Comparison of ENCODE assay signal across 24 cellular contexts in genomic region chr17:73410586-73411329, GRCh38.
DNase-seq lines count a peak whose midpoint lies in the region; ATAC-seq, FAIRE-seq and TF ChIP-seq lines count a peak whose summit lies in the region.
"Had no signal": no experiment of that assay in that cellular context is flagged by ENCODE, and none has a peak within 500 bp of the region (broad histone marks: within the 10 kb centered on the region; RNA-seq: fewer than 3 reads in every experiment).

No MANE protein-coding gene starts in this region.

- CTCF ChIA-PET in HepG2 (lab: Yijun Ruan, JAX; ENCODE audit: low intra/inter-chr PET ratio, low total read pairs), result no interaction called here

- H3K4me1 ChIP-seq in HepG2 (ENCODE audit: insufficient read depth, low read length) (0 out of 2 replicates have a peak, but pooled peaks cover 6% of the 10 kb centered on the region), osteoblast (ENCODE audit: insufficient read depth, low read length) (no peaks in the 10 kb centered on the region), small intestine (ENCODE audit: control insufficient read depth in 2 of 2, insufficient read depth in 1 of 2, low read depth in 1 of 2, low read length in 1 of 2) (no peaks in the 10 kb centered on the region)
- H3K4me1 ChIP-seq: ascending aorta had no signal

- H4K20me1 ChIP-seq in HepG2 (ENCODE audit: insufficient read depth, low read length), result no peaks in the 10 kb centered on the region
- no peaks in the 10 kb centered on the region for H4K20me1 ChIP-seq in osteoblast (ENCODE audit: insufficient read depth, low read length)

- peak overlapping the region; percentile 26 for H3K4me3 Mint-ChIP-seq in type B pancreatic cell
- H3K4me3 Mint-ChIP-seq in immature natural killer cell, result no peak overlapping the region
- H3K4me3 Mint-ChIP-seq: activated CD8-positive, alpha-beta T cell treated with anti-CD3 and anti-CD28 coated beads for 36 hours; activated naive CD8-positive, alpha-beta T cell; mesothelial cell of epicardium; naive thymus-derived CD4-positive, alpha-beta T cell had no signal

- no peak overlapping the region for H3K9ac ChIP-seq in HepG2 (ENCODE audit: insufficient read depth, low read depth, low read length)

- H3K4me2 ChIP-seq in HepG2 (ENCODE audit: low read depth, low read length), result no peak overlapping the region
- no peak overlapping the region for H3K4me2 ChIP-seq in osteoblast (ENCODE audit: insufficient read depth, low read length)

- no TSS peak for BruUV-seq in HepG2 (replicated peaks; lab: Mats Ljungman, UMichigan)

- H3K4me3 ChIP-seq in HepG2 (replicated peaks in 1 of 3; ENCODE audit: insufficient read depth in 1 of 3, low read depth in 2 of 3, low read length in 3 of 3) (no peak overlapping the region), osteoblast (ENCODE audit: insufficient read depth, low read length) (no peak overlapping the region), small intestine (ENCODE audit: low read depth in 1 of 2, low read length in 2 of 2) (no peak overlapping the region)
- H3K4me3 ChIP-seq: ascending aorta had no signal

- FAIRE-seq in HepG2 (lab: Jason Lieb, UNC), result no peak
- FAIRE-seq in small intestine (lab: Jason Lieb, UNC), result no peak
- FAIRE-seq: GM12892 had no signal

- H3K4me1 Mint-ChIP-seq in type B pancreatic cell (ENCODE audit: unreplicated experiment), result peaks cover 16% of the 10 kb centered on the region
- H3K4me1 Mint-ChIP-seq in immature natural killer cell, result no peaks in the 10 kb centered on the region
- H3K4me1 Mint-ChIP-seq: mesothelial cell of epicardium; naive thymus-derived CD4-positive, alpha-beta T cell had no signal

- in situ Hi-C loops in HepG2 (cut with HindIII; ENCODE audit: extremely low pct_ligation_motif_present, low pct_unique_long_range_greater_than_20kb), result no loop called here

- POLR2A ChIA-PET in HepG2 (lab: Yijun Ruan, JAX), result no interaction called here

- no peaks in the 10 kb centered on the region for H3K36me3 ChIP-seq in HepG2 (replicated peaks in 1 of 2; ENCODE audit: control insufficient read depth in 1 of 2, insufficient read depth in 2 of 2, low read length in 2 of 2)
- no peaks in the 10 kb centered on the region for H3K36me3 ChIP-seq in osteoblast (ENCODE audit: insufficient read depth, low read length)
- no peaks in the 10 kb centered on the region for H3K36me3 ChIP-seq in small intestine (ENCODE audit: control insufficient read depth in 2 of 2, insufficient read depth in 2 of 2, low read length in 2 of 2)
- H3K36me3 ChIP-seq: ascending aorta had no signal

- no peak for TF ChIP-seq RAD21 in HepG2 (CRISPR knock-in tag; IDR thresholded peaks at IDR 0.05)

- peak; percentile 50 for ATAC-seq in HepG2
- ATAC-seq: activated CD8-positive, alpha-beta T cell treated with anti-CD3 and anti-CD28 coated beads for 36 hours; naive thymus-derived CD4-positive, alpha-beta T cell had no signal

- no peak overlapping the region for H2AFZ ChIP-seq in HepG2 (ENCODE audit: low read length)
- no peak overlapping the region for H2AFZ ChIP-seq in osteoblast (ENCODE audit: low read length)

- H3K27ac ChIP-seq in HepG2 (ENCODE audit: extremely low read length, insufficient read depth, low read length) (no peak overlapping the region), osteoblast (ENCODE audit: low read depth, low read length) (no peak overlapping the region), small intestine (ENCODE audit: low read depth in 1 of 2, low read length in 1 of 2) (no peak overlapping the region)

- 17% methylated on average over 10 of the region's 11 CpGs for WGBS in HepG2 (ENCODE audit: low lambda C conversion rate)
- 48 to 59% (median 53%) methylated on average over 11 of the region's 11 CpGs for WGBS in small intestine, 3 donors

- H3K27ac Mint-ChIP-seq in type B pancreatic cell (peak overlapping the region; percentile 63), immature natural killer cell (no peak overlapping the region)
- H3K27ac Mint-ChIP-seq: activated CD8-positive, alpha-beta T cell treated with anti-CD3 and anti-CD28 coated beads for 36 hours; activated naive CD8-positive, alpha-beta T cell; mesothelial cell of epicardium; naive thymus-derived CD4-positive, alpha-beta T cell had no signal

- DNase-seq in ecto neural progenitor cell (ENCODE audit: low spot score), result peak; percentile 81
- no peak for DNase-seq in HepG2 (ENCODE audit: low spot score)
- DNase-seq in osteoblast (ENCODE audit: insufficient read length, low spot score, missing footprints), result peak; percentile 48
- DNase-seq in type B pancreatic cell (ENCODE audit: extremely low spot score, unreplicated experiment), result no peak
- DNase-seq in small intestine, result no peak
- DNase-seq in immature natural killer cell, result no peak
- no peak for DNase-seq in RPMI8226
- DNase-seq: activated CD4-positive, alpha-beta T cell treated with anti-CD3 and anti-CD28 coated beads for 1 hour; activated CD8-positive, alpha-beta T cell treated with anti-CD3 and anti-CD28 coated beads for 36 hours; central memory CD4-positive, alpha-beta T cell; dermis blood vessel endothelial cell; EL; naive thymus-derived CD4-positive, alpha-beta T cell; NCI-H1092; NCI-H2029; NCI-H345; NCI-H748 treated with DMSO at 0.1 percent for 48 hours; stimulated activated CD4-positive, alpha-beta T cell treated with anti-CD3 and anti-CD28 coated beads, Interleukin-12 subunit alpha, Interleukin-12 subunit beta, amount 100 ng/mL, for 4 hours; stimulated activated CD4-positive, alpha-beta T cell treated with anti-CD3 and anti-CD28 coated beads, Interleukin-4, amount 100 ng/mL, for 24 hours; stimulated activated naive CD4-positive, alpha-beta T cell treated with Interleukin-2 at 50 U/mL for 16 hours had no signal

- TF ChIP-seq CTCF in HepG2 (CRISPR knock-in tag; IDR thresholded peaks at IDR 0.05), result no peak
- no peak for TF ChIP-seq CTCF in osteoblast (IDR thresholded peaks at IDR 0.05; ENCODE audit: extremely low read depth, low read depth, low read length)
- TF ChIP-seq CTCF in type B pancreatic cell (conservative IDR thresholded peaks at IDR 0.05), result no peak

- TF ChIP-seq EP300 in HepG2 (IDR thresholded peaks at IDR 0.05; ENCODE audit: low read depth in 2 of 2, low read length in 2 of 2) (no peak), HepG2 (CRISPR knock-in tag; IDR thresholded peaks at IDR 0.05; ENCODE audit: borderline replicate concordance) (no peak)

- no peak for TF ChIP-seq POLR2A in HepG2 (IDR thresholded peaks at IDR 0.05; ENCODE audit: insufficient read depth in 1 of 2, low read depth in 2 of 2, low read length in 2 of 2)

- H3K9me3 ChIP-seq in HepG2 (ENCODE audit: low read length), result no peaks in the 10 kb centered on the region
- H3K9me3 ChIP-seq in osteoblast (ENCODE audit: low read depth, low read length), result no peaks in the 10 kb centered on the region
- H3K9me3 ChIP-seq in small intestine (ENCODE audit: control insufficient read depth, low read depth), result no peaks in the 10 kb centered on the region
- H3K9me3 ChIP-seq: ascending aorta had no signal

- H3K27me3 Mint-ChIP-seq in type B pancreatic cell, result no peaks in the 10 kb centered on the region
- peaks cover 1 to 10% (median 3%) of the 10 kb centered on the region in 3 donors for H3K27me3 Mint-ChIP-seq in immature natural killer cell (ENCODE audit: low read depth in 3 of 3)
- H3K27me3 Mint-ChIP-seq: activated CD8-positive, alpha-beta T cell treated with anti-CD3 and anti-CD28 coated beads for 36 hours; activated naive CD8-positive, alpha-beta T cell had no signal

- H3K79me2 ChIP-seq in HepG2 (ENCODE audit: insufficient read depth, low read length) (no peaks in the 10 kb centered on the region), osteoblast (ENCODE audit: insufficient read depth, low read length) (no peaks in the 10 kb centered on the region)

- intact Hi-C loops in HepG2 (cut with micrococcal nuclease; ENCODE audit: unreplicated experiment), result no loop called here

- H3K9me3 Mint-ChIP-seq in type B pancreatic cell, result no peaks in the 10 kb centered on the region
- no peaks in the 10 kb centered on the region for H3K9me3 Mint-ChIP-seq in immature natural killer cell
- H3K9me3 Mint-ChIP-seq: activated CD8-positive, alpha-beta T cell treated with anti-CD3 and anti-CD28 coated beads for 36 hours; mesothelial cell of epicardium; naive thymus-derived CD4-positive, alpha-beta T cell had no signal

- peaks cover 4 to 45% of the 10 kb centered on the region in 2 experiments; a peak in 3 of 5 replicates for H3K27me3 ChIP-seq in HepG2 (ENCODE audit: control insufficient read depth in 1 of 2, insufficient read depth in 2 of 2, low read length in 2 of 2)
- no peaks in the 10 kb centered on the region for H3K27me3 ChIP-seq in osteoblast (ENCODE audit: insufficient read depth, low read length)
- H3K27me3 ChIP-seq in small intestine (ENCODE audit: control insufficient read depth in 2 of 2, insufficient read depth in 2 of 2, low read length in 2 of 2), result no peaks in the 10 kb centered on the region
- H3K27me3 ChIP-seq: ascending aorta had no signal

- H3K36me3 Mint-ChIP-seq in type B pancreatic cell, result peaks cover 5% of the 10 kb centered on the region
- H3K36me3 Mint-ChIP-seq in immature natural killer cell, result no peaks in the 10 kb centered on the region
- H3K36me3 Mint-ChIP-seq: activated naive CD8-positive, alpha-beta T cell had no signal

TF ChIP-seq in HepG2, 621 proteins besides CTCF, POLR2A, EP300 and RAD21:
- TF ChIP-seq ZNF788 (CRISPR knock-in tag; IDR thresholded peaks at IDR 0.05; ENCODE audit: borderline replicate concordance), result no peak

Comparison
In these comparisons a context has a peak if more than half of its experiments do, and no peak if none do; other contexts are left out.
1. DNase-seq: peak in ecto neural progenitor cell (single experiment) and osteoblast (single experiment); none in HepG2 (single experiment), type B pancreatic cell (single experiment), small intestine (single experiment), immature natural killer cell (0 of 3) and RPMI8226 (single experiment).